In the genomic region with DNA sequence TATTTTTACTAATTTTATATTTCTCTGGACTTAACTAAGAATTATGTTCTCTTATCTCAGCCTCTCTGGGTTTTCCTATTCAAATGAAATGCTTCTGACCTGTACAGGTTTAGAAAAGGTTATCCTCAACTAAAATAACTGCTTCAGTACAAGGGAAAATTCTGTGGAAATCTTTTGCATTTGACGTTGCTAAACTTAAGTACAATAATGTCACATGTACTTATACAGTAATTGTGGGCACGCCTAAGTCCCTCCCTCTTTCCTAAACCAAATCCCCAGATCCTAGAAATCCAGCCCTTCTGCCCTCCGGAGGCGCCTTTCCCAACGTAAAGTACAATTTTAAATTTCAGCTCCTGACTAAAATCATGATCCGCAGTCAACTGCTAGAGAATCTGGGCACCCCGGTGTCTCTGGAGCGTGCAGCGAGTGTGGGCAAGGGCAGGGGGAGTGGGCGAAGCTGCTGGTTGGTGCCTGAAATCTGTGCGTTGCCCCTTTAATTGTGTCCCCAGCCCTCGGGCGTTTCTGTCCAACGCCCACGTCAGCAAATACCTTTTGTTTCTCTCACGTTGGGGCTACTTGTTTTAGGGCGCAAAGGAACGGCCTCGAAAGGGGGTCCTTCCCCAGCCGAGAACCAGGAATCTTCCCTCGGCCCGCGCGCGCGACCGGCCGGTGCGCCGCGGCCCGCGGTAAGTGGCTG, we compare ENCODE assay signal across 8 cellular contexts. TPM values are rescaled to one million over a fixed set of nuclear protein-coding genes. Genes with fewer than 3 reads are reported as not detected.
A peak's percentile ranks its signal among the peaks of the same experiment; 100 is the strongest.
DNase-seq lines count a peak whose midpoint lies in the region; ATAC-seq, FAIRE-seq and TF ChIP-seq lines count a peak whose summit lies in the region.

A gene (plus strand): TSS at position 541 of the 697 bp plus-strand sequence. CDS start 53,505 bp downstream, outside the sequence.

- peak; percentile 1 for TF ChIP-seq CTCF in bronchial epithelial cell (IDR thresholded peaks at IDR 0.05; ENCODE audit: insufficient read depth, low read length, severe bottlenecking)

- TF ChIP-seq EP300 in Ishikawa (IDR thresholded peaks at IDR 0.05; ENCODE audit: borderline replicate concordance): no peak

- H3K4me3 ChIP-seq in bronchial epithelial cell (ENCODE audit: low read depth, low read length) (peak within 1 kb of the TSS; percentile 62), skeletal muscle cell (ENCODE audit: low read depth, low read length) (peak within 1 kb of the TSS; percentile 64)

- TF ChIP-seq RAD21 in Ishikawa (IDR thresholded peaks at IDR 0.05; ENCODE audit: low read depth): no peak

- peak; percentile 41 for DNase-seq in DMS 273 treated with DMSO at 0.1 percent for 48 hours (lab: John Stamatoyannopoulos, UW)
- DNase-seq in SHP77 (lab: John Stamatoyannopoulos, UW): peak; percentile 15 to 34
- DNase-seq in bronchial epithelial cell (ENCODE audit: low read depth): peak; percentile 63
- peak; percentile 71 for DNase-seq in iPS-NIHi11 (ENCODE audit: low spot score)
- no peak for DNase-seq in skeletal muscle cell (ENCODE audit: low read depth)
- no peak for DNase-seq in NCI-H187 treated with DMSO at 0.1 percent for 48 hours (lab: John Stamatoyannopoulos, UW)

- H3K27me3 ChIP-seq in bronchial epithelial cell (ENCODE audit: control insufficient read depth, insufficient read depth, low read length): no peaks in the 10 kb centered on the region

- no peaks in the 10 kb centered on the region for H3K36me3 ChIP-seq in bronchial epithelial cell (ENCODE audit: control insufficient read depth, insufficient read depth, low read length)

- no peak for ATAC-seq in HG03095 (IDR thresholded peaks at IDR 0.05; ENCODE audit: unreplicated experiment)

- no peak for FAIRE-seq in bronchial epithelial cell (lab: Jason Lieb, UNC)

TF ChIP-seq in Ishikawa, 13 proteins besides CTCF, POLR2A, EP300 and RAD21:
- TF ChIP-seq TAF1 (IDR thresholded peaks at IDR 0.05; ENCODE audit: low read depth): no peak
- TF ChIP-seq EGR1 (IDR thresholded peaks at IDR 0.05): peak; percentile 59
- TF ChIP-seq YY1 (IDR thresholded peaks at IDR 0.05; ENCODE audit: low read depth): no peak
- TF ChIP-seq ZBTB7A (IDR thresholded peaks at IDR 0.05; ENCODE audit: low read depth): peak; percentile 75; the same call in 1 of the 2 replicates
- TF ChIP-seq, protein P1, sequence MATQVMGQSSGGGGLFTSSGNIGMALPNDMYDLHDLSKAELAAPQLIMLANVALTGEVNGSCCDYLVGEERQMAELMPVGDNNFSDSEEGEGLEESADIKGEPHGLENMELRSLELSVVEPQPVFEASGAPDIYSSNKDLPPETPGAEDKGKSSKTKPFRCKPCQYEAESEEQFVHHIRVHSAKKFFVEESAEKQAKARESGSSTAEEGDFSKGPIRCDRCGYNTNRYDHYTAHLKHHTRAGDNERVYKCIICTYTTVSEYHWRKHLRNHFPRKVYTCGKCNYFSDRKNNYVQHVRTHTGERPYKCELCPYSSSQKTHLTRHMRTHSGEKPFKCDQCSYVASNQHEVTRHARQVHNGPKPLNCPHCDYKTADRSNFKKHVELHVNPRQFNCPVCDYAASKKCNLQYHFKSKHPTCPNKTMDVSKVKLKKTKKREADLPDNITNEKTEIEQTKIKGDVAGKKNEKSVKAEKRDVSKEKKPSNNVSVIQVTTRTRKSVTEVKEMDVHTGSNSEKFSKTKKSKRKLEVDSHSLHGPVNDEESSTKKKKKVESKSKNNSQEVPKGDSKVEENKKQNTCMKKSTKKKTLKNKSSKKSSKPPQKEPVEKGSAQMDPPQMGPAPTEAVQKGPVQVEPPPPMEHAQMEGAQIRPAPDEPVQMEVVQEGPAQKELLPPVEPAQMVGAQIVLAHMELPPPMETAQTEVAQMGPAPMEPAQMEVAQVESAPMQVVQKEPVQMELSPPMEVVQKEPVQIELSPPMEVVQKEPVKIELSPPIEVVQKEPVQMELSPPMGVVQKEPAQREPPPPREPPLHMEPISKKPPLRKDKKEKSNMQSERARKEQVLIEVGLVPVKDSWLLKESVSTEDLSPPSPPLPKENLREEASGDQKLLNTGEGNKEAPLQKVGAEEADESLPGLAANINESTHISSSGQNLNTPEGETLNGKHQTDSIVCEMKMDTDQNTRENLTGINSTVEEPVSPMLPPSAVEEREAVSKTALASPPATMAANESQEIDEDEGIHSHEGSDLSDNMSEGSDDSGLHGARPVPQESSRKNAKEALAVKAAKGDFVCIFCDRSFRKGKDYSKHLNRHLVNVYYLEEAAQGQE (IDR thresholded peaks at IDR 0.05; ENCODE audit: low read depth): no peak
- no peak for TF ChIP-seq FOXM1 (IDR thresholded peaks at IDR 0.05; ENCODE audit: borderline replicate concordance, low read depth)
- TF ChIP-seq, protein P2, sequence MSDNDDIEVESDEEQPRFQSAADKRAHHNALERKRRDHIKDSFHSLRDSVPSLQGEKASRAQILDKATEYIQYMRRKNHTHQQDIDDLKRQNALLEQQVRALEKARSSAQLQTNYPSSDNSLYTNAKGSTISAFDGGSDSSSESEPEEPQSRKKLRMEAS (IDR thresholded peaks at IDR 0.05): peak; percentile 42
- TF ChIP-seq, protein P3, sequence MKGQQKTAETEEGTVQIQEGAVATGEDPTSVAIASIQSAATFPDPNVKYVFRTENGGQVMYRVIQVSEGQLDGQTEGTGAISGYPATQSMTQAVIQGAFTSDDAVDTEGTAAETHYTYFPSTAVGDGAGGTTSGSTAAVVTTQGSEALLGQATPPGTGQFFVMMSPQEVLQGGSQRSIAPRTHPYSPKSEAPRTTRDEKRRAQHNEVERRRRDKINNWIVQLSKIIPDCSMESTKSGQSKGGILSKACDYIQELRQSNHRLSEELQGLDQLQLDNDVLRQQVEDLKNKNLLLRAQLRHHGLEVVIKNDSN (IDR thresholded peaks at IDR 0.05): peak; percentile 3; the same call in 1 of the 2 replicates

RNA-seq across cellular contexts. Expression of the gene that starts here (rescaled TPM):
- total RNA-seq in bronchial epithelial cell: 6.8 and 9.5 TPM in 2 replicates

Comparison
In these comparisons a context has a peak if more than half of its experiments do, and no peak if none do; other contexts are left out.
1. DNase-seq: peak in DMS 273 treated with DMSO at 0.1 percent for 48 hours (single experiment), SHP77 (2 of 2), bronchial epithelial cell (single experiment) and iPS-NIHi11 (single experiment); none in skeletal muscle cell (single experiment) and NCI-H187 treated with DMSO at 0.1 percent for 48 hours (single experiment).